ENCODE assay signal across 8 cellular contexts in the genomic region with DNA sequence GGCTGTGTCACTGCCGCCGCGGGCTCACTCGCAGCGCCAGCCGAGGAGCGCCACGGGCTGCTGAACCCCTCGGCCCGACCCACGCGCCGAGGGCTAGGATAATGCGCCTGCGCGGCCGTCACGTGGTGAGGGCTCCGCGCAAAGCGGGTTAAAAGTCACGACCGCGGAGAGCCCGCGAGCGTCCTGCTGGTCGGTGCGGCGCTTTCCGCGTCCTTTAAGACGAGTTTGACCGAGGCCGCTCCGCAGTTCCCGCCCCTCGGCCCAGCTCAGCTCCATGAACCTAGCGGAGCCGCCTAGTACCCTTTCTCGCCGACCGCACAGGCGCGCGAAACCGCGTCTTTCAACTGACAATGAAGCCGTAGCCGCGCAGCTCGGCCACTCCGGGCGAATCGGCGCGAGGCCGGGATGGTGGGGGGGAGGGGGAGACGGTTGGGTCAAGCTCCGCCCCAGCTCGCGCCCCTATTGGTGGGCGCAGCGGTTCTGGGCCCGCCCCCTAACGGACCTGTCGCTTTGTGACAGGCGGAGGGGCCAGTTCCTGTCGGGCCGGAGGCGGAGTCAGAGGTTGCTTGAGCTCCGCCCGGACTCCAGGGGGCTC. TPM values are rescaled to one million over a fixed set of nuclear protein-coding genes. Genes with fewer than 3 reads are reported as not detected.
A peak's percentile ranks its signal among the peaks of the same experiment; 100 is the strongest.
DNase-seq lines count a peak whose midpoint lies in the region; ATAC-seq and TF ChIP-seq lines count a peak whose summit lies in the region.

No MANE protein-coding gene starts in this region.

- peak overlapping the region; percentile 84 to 92 for H3K4me3 ChIP-seq in testis

- no peaks in the 10 kb centered on the region for H3K36me3 ChIP-seq in testis (ENCODE audit: low read depth, missing control alignments)

- peaks cover 36% of the 10 kb centered on the region for H3K4me1 ChIP-seq in testis

- H3K4me3 Mint-ChIP-seq in activated naive CD8-positive, alpha-beta T cell treated with anti-CD3 and anti-CD28 coated beads for 36 hours: peak overlapping the region; percentile 95

- WGBS in testis, 2 donors: 1% methylated on average over 60 of the region's 73 CpGs; no CpG with 5 or more reads in 1 of the 2 donors

- peaks cover 21% of the 10 kb centered on the region for H3K36me3 Mint-ChIP-seq in activated naive CD8-positive, alpha-beta T cell treated with anti-CD3 and anti-CD28 coated beads for 36 hours

- H3K9me3 Mint-ChIP-seq in activated naive CD8-positive, alpha-beta T cell treated with anti-CD3 and anti-CD28 coated beads for 36 hours: no peaks in the 10 kb centered on the region

- ATAC-seq in HG02642 (IDR thresholded peaks at IDR 0.05; ENCODE audit: poor library complexity, unreplicated experiment) (peak; percentile 89), omental fat pad (ENCODE audit: low FRiP score) (peak; percentile 97)

- peak overlapping the region; percentile 98 for H3K27ac ChIP-seq in testis

- TF ChIP-seq POLR2A in testis (IDR thresholded peaks at IDR 0.05): no peak

- peaks cover 16% of the 10 kb centered on the region for H3K4me1 Mint-ChIP-seq in activated naive CD8-positive, alpha-beta T cell treated with anti-CD3 and anti-CD28 coated beads for 36 hours

- no peaks in the 10 kb centered on the region for H3K27me3 ChIP-seq in testis

- H3K9me3 ChIP-seq in testis: no peaks in the 10 kb centered on the region

- intact Hi-C loops in testis (cut with DNase I; ENCODE audit: low total_unique reads): no loop called here

- TF ChIP-seq CTCF in GM10266 (IDR thresholded peaks at IDR 0.05; ENCODE audit: control insufficient read depth, insufficient read depth, low read depth, missing control alignments) (no peak), omental fat pad (IDR thresholded peaks at IDR 0.05) (no peak), testis (IDR thresholded peaks at IDR 0.05) (peak in 2 of 3 experiments; percentile 26 to 29)

- no peaks in the 10 kb centered on the region for H3K27me3 Mint-ChIP-seq in activated naive CD8-positive, alpha-beta T cell treated with anti-CD3 and anti-CD28 coated beads for 36 hours

- H3K27ac Mint-ChIP-seq in activated naive CD8-positive, alpha-beta T cell treated with anti-CD3 and anti-CD28 coated beads for 36 hours: peak overlapping the region; percentile 99

- DNase-seq in GM10266 (ENCODE audit: extremely low spot score): peak; percentile 98
- peak; percentile 93 for DNase-seq in NCI-H1105 (lab: John Stamatoyannopoulos, UW)
- DNase-seq in SKM-1 (lab: John Stamatoyannopoulos, UW; ENCODE audit: unreplicated experiment): peak; percentile 97
- DNase-seq in activated naive CD8-positive, alpha-beta T cell treated with anti-CD3 and anti-CD28 coated beads for 36 hours: peak; percentile 98
- peak; percentile 99 for DNase-seq in glomerular visceral epithelial cell (ENCODE audit: extremely low spot score)
- DNase-seq in omental fat pad (ENCODE audit: low spot score): peak; percentile 91
- peak; percentile 99 for DNase-seq in testis

RNA-seq across cellular contexts. Expression of a gene that starts 0.6 kb away (rescaled TPM):
- total RNA-seq in activated naive CD8-positive, alpha-beta T cell treated with anti-CD3 and anti-CD28 coated beads for 36 hours: 100 to 1,000 TPM; 113 to 115 TPM
- total RNA-seq in omental fat pad (100 to 1,000 TPM in 2 of 4 donors, 10 to 100 TPM in 2; 74.4 to 126 (median 97.5) TPM), testis (100 to 1,000 TPM; 140 to 178 TPM)
- polyA plus RNA-seq in testis (ENCODE audit: insufficient read depth, low read depth, low replicate concordance): 231 TPM

Comparison
In these comparisons a context has a peak if more than half of its experiments do, and no peak if none do; other contexts are left out.
1. Peak in every context shown above with its lines: DNase-seq, ATAC-seq, H3K4me3 ChIP-seq and H3K27ac ChIP-seq.
2. CTCF ChIP-seq: peak in testis (2 of 3); none in GM10266 (single experiment) and omental fat pad (0 of 3).